ENCODE assay signal across 29 cellular contexts in the genomic region with DNA sequence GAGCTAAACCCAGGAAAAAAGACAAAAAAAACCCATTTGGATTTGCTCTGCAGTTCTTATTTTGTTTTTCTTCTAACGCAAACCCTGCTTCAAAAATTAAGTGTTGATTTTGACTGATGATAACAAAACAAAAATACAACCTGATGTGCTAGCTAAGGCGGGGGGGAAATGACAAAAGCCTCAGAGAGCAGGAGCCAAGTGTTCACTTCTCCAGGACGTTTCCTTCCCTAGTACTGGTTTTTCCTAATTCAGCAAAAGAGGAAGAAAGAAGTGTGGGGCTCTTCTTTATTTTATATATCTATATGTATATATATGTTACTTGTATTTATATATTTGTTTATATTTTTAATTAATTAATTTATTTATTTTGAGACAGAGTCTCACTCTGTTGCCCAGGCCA.
"Had no signal": no experiment of that assay in that cellular context is flagged by ENCODE, and none has a peak within 500 bp of the region (broad histone marks: within the 10 kb centered on the region; RNA-seq: fewer than 3 reads in every experiment).

No MANE protein-coding gene starts in this region.

- H3K36me3 ChIP-seq: esophagus muscularis mucosa, heart left ventricle, ovary, prostate gland, upper lobe of left lung, vagina had no signal

- H3K4me3 Mint-ChIP-seq: activated CD4-positive, alpha-beta memory T cell treated with anti-CD3 and anti-CD28 coated beads for 36 hours; activated T-cell treated with anti-CD3 and anti-CD28 coated beads, Interleukin-2, amount 50 U/mL, for 24 hours; immature natural killer cell; nephron; stimulated activated effector memory CD8-positive, alpha-beta T cell treated with anti-CD3 and anti-CD28 coated beads, Interleukin-12 subunit alpha, Interleukin-12 subunit beta, amount 100 ng/mL, for 72 hours; stimulated activated naive CD8-positive, alpha-beta T cell treated with anti-CD3 and anti-CD28 coated beads, Interleukin-15, amount 100 ng/mL, for 72 hours had no signal

- H3K4me1 Mint-ChIP-seq: stimulated activated naive CD8-positive, alpha-beta T cell treated with anti-CD3 and anti-CD28 coated beads, Interleukin-15, amount 100 ng/mL, for 72 hours had no signal

- DNase-seq: activated CD4-positive, alpha-beta memory T cell treated with anti-CD3 and anti-CD28 coated beads for 36 hours; activated CD4-positive, alpha-beta T cell treated with anti-CD3 and anti-CD28 coated beads for 48 hours; activated CD8-positive, alpha-beta memory T cell treated with anti-CD3 and anti-CD28 coated beads, Interleukin-2, amount 50 U/mL, for 4 hours; activated gamma-delta T cell treated with Interleukin-2 at 50 U/mL for 16 hours; activated naive CD4-positive, alpha-beta T cell treated with anti-CD3 and anti-CD28 coated beads, Interleukin-2, amount 50 U/mL, for 16 hours; activated T-cell treated with anti-CD3 and anti-CD28 coated beads, Interleukin-2, amount 50 U/mL, for 24 hours; amniotic stem cell; caudate nucleus; cortex of kidney; foreskin keratinocyte; heart left ventricle; hypothalamus; immature natural killer cell; kidney; left colon; mammary epithelial cell; ovary; retina; stimulated activated CD4-positive, alpha-beta T cell treated with anti-CD3 and anti-CD28 coated beads, Interleukin-4, amount 100 ng/mL, for 24 hours; stimulated activated naive CD8-positive, alpha-beta T cell treated with anti-CD3 and anti-CD28 coated beads, Interleukin-15, amount 100 ng/mL, for 72 hours; substantia nigra; upper lobe of left lung had no signal

- H3K9me3 Mint-ChIP-seq: activated CD4-positive, alpha-beta memory T cell treated with anti-CD3 and anti-CD28 coated beads for 36 hours; activated T-cell treated with anti-CD3 and anti-CD28 coated beads, Interleukin-2, amount 50 U/mL, for 24 hours; immature natural killer cell; nephron; stimulated activated effector memory CD8-positive, alpha-beta T cell treated with anti-CD3 and anti-CD28 coated beads, Interleukin-12 subunit alpha, Interleukin-12 subunit beta, amount 100 ng/mL, for 72 hours; stimulated activated naive CD8-positive, alpha-beta T cell treated with anti-CD3 and anti-CD28 coated beads, Interleukin-15, amount 100 ng/mL, for 72 hours had no signal

- H3K4me1 ChIP-seq: esophagus muscularis mucosa, foreskin keratinocyte, prostate gland, upper lobe of left lung, vagina had no signal

- H3K27me3 Mint-ChIP-seq: activated CD4-positive, alpha-beta memory T cell treated with anti-CD3 and anti-CD28 coated beads for 36 hours; activated T-cell treated with anti-CD3 and anti-CD28 coated beads, Interleukin-2, amount 50 U/mL, for 24 hours; stimulated activated naive CD8-positive, alpha-beta T cell treated with anti-CD3 and anti-CD28 coated beads, Interleukin-15, amount 100 ng/mL, for 72 hours had no signal

- H3K9me3 ChIP-seq: esophagus muscularis mucosa, heart left ventricle, ovary, prostate gland, upper lobe of left lung, vagina had no signal

- H3K27ac Mint-ChIP-seq: activated CD4-positive, alpha-beta memory T cell treated with anti-CD3 and anti-CD28 coated beads for 36 hours; activated T-cell treated with anti-CD3 and anti-CD28 coated beads, Interleukin-2, amount 50 U/mL, for 24 hours had no signal

- H3K4me3 ChIP-seq: esophagus muscularis mucosa, heart left ventricle, ovary, prostate gland, skin epidermis, upper lobe of left lung, vagina had no signal

- H3K27me3 ChIP-seq: esophagus muscularis mucosa, foreskin keratinocyte, heart left ventricle, ovary, upper lobe of left lung, vagina had no signal

- H3K27ac ChIP-seq: esophagus muscularis mucosa, foreskin keratinocyte, ovary, prostate gland, upper lobe of left lung, vagina, VCaP had no signal
